In genomic region chr19:48659768-48660167, GRCh38 we compare ENCODE assay signal across 14 cellular contexts. TPM values are rescaled to one million over a fixed set of nuclear protein-coding genes. Genes with fewer than 3 reads are reported as not detected.
DNase-seq lines count a peak whose midpoint lies in the region; ATAC-seq, FAIRE-seq and TF ChIP-seq lines count a peak whose summit lies in the region.
"Had no signal": no experiment of that assay in that cellular context is flagged by ENCODE, and none has a peak within 500 bp of the region (broad histone marks: within the 10 kb centered on the region; RNA-seq: fewer than 3 reads in every experiment).

No MANE protein-coding gene starts in this region.

- POLR2A ChIA-PET in Caco-2 (lab: Charles Lee) = no interaction called here
- POLR2A ChIA-PET in CD8-positive, alpha-beta T cell (lab: Charles Lee) = no interaction called here

- no peak for TF ChIP-seq CTCF in Caco-2 (IDR thresholded peaks at IDR 0.05; ENCODE audit: insufficient read depth in 1 of 2, low read depth in 1 of 2, low read length in 1 of 2, severe bottlenecking in 1 of 2, unreplicated experiment in 1 of 2)
- no peak for TF ChIP-seq CTCF in kidney (IDR thresholded peaks at IDR 0.05; ENCODE audit: borderline replicate concordance, extremely low read depth, insufficient read depth)
- TF ChIP-seq CTCF in CD8-positive, alpha-beta T cell (IDR thresholded peaks at IDR 0.05) = no peak

- CTCF ChIA-PET in Caco-2 (lab: Charles Lee) = no interaction called here
- CTCF ChIA-PET in CD8-positive, alpha-beta T cell (lab: Charles Lee) = no interaction called here

- H3K9me3 Mint-ChIP-seq in Caco-2 (ENCODE audit: unreplicated experiment) = no peaks in the 10 kb centered on the region
- no peaks in the 10 kb centered on the region for H3K9me3 Mint-ChIP-seq in CD8-positive, alpha-beta T cell

- no peaks in the 10 kb centered on the region for H3K79me2 ChIP-seq in GM23248 (ENCODE audit: insufficient read depth)

- H3K4me1 ChIP-seq in Caco-2 (peaks cover 10% of the 10 kb centered on the region; the same call in 1 of the 2 replicates), GM23248 (ENCODE audit: insufficient read depth) (peaks cover 5% of the 10 kb centered on the region; the same call in 1 of the 2 replicates), kidney (ENCODE audit: control insufficient read depth in 1 of 2, insufficient read depth in 1 of 2, low read depth in 1 of 2, low read length in 2 of 2) (peaks cover 3% of the 10 kb centered on the region in 2 donors)
- peaks cover 11% of the 10 kb centered on the region for H3K4me1 ChIP-seq in CD8-positive, alpha-beta T cell (ENCODE audit: insufficient read depth, low read length)
- H3K4me1 ChIP-seq: BE2C had no signal

- WGBS in GM23248 (ENCODE audit: low coverage in 1 of 2, low lambda C conversion rate in 2 of 2, missing lambda C conversion rate in 2 of 2), 2 experiments = 77 to 79% methylated on average over 5 of the region's 5 CpGs

- H3K27ac ChIP-seq in GM23248 = no peak overlapping the region
- no peak overlapping the region for H3K27ac ChIP-seq in kidney (ENCODE audit: low read depth in 2 of 2, low read length in 2 of 2)
- no peak overlapping the region for H3K27ac ChIP-seq in CD8-positive, alpha-beta T cell (ENCODE audit: low read depth, low read length)
- H3K27ac ChIP-seq: ovary had no signal

- peak; percentile 65 to 67 for DNase-seq in Caco-2
- peak; percentile 43 for DNase-seq in GM23248
- peak; percentile 66 for DNase-seq in SKM-1 treated with dmso at 0.1 percent for 144 hours (lab: John Stamatoyannopoulos, UW; ENCODE audit: unreplicated experiment)
- DNase-seq in iris pigment epithelial cell (ENCODE audit: low read depth) = peak; percentile 63
- DNase-seq in HuH-7.5 (ENCODE audit: low spot score) = no peak
- no peak for DNase-seq in kidney
- DNase-seq in activated CD4-positive, CD25-positive, alpha-beta regulatory T cell (lab: John Stamatoyannopoulos, UW) = no peak
- no peak for DNase-seq in CD8-positive, alpha-beta T cell
- DNase-seq: amniotic stem cell; BE2C; effector CD8-positive, alpha-beta T cell; glutamatergic neuron; ovary had no signal

- no peak overlapping the region for H3K4me3 Mint-ChIP-seq in Caco-2 (ENCODE audit: unreplicated experiment)
- no peak overlapping the region for H3K4me3 Mint-ChIP-seq in CD8-positive, alpha-beta T cell
- H3K4me3 Mint-ChIP-seq: GM23338 had no signal

- no peaks in the 10 kb centered on the region for H3K9me2 ChIP-seq in GM23248 (ENCODE audit: insufficient read depth)

- H4K20me1 ChIP-seq in GM23248 (ENCODE audit: insufficient read depth) = no peaks in the 10 kb centered on the region

- no peak overlapping the region for H3K4me2 ChIP-seq in GM23248 (ENCODE audit: unreplicated experiment)
- H3K4me2 ChIP-seq: GM23338 had no signal

- BruUV-seq in Caco-2 (replicated peaks; lab: Mats Ljungman, UMichigan) = no TSS peak

- no peaks in the 10 kb centered on the region for H3K36me3 ChIP-seq in Caco-2 (ENCODE audit: control insufficient read depth, insufficient read depth, low read length)
- no peaks in the 10 kb centered on the region for H3K36me3 ChIP-seq in GM23248 (ENCODE audit: low read depth)
- H3K36me3 ChIP-seq in kidney (ENCODE audit: control insufficient read depth in 1 of 2, insufficient read depth in 2 of 2, low read length in 2 of 2) = no peaks in the 10 kb centered on the region
- H3K36me3 ChIP-seq in CD8-positive, alpha-beta T cell (ENCODE audit: insufficient read depth, low read length) = no peaks in the 10 kb centered on the region
- H3K36me3 ChIP-seq: BE2C, ovary had no signal

- H3F3A ChIP-seq in GM23248 (ENCODE audit: insufficient read depth) = peaks cover 18% of the 10 kb centered on the region

- no peak overlapping the region for H2AFZ ChIP-seq in GM23248
- H2AFZ ChIP-seq: GM23338 had no signal

- in situ Hi-C loops in GM23248 (cut with MboI) = no loop called here

- no peaks in the 10 kb centered on the region for H3K27me3 ChIP-seq in Caco-2 (replicated peaks; ENCODE audit: control insufficient read depth, insufficient read depth, low read length)
- no peaks in the 10 kb centered on the region for H3K27me3 ChIP-seq in GM23248 (replicated peaks; ENCODE audit: insufficient read depth)
- no peaks in the 10 kb centered on the region for H3K27me3 ChIP-seq in CD8-positive, alpha-beta T cell (ENCODE audit: insufficient read depth, low read length)
- H3K27me3 ChIP-seq: BE2C, ovary had no signal

- H3K27ac Mint-ChIP-seq in Caco-2 (ENCODE audit: unreplicated experiment) = no peak overlapping the region
- H3K27ac Mint-ChIP-seq in CD8-positive, alpha-beta T cell = no peak overlapping the region
- H3K27ac Mint-ChIP-seq: GM23338 had no signal

- no peak overlapping the region for H3K9ac ChIP-seq in GM23248
- H3K9ac ChIP-seq in kidney (ENCODE audit: low read length in 2 of 2) = no peak overlapping the region

- no peak for ATAC-seq in CD8-positive, alpha-beta T cell
- ATAC-seq: GM23338 had no signal

- H3K4me3 ChIP-seq in Caco-2 (ENCODE audit: low read depth, low read length) (no peak overlapping the region), GM23248 (no peak overlapping the region), kidney (ENCODE audit: low read length in 2 of 2) (no peak overlapping the region)
- H3K4me3 ChIP-seq in CD8-positive, alpha-beta T cell (ENCODE audit: low read depth, low read length) = no peak overlapping the region
- H3K4me3 ChIP-seq: GM23338, ovary had no signal

- H3K4me1 Mint-ChIP-seq in Caco-2 (ENCODE audit: low read depth, unreplicated experiment) = no peaks in the 10 kb centered on the region
- H3K4me1 Mint-ChIP-seq in CD8-positive, alpha-beta T cell (ENCODE audit: low read depth) = peaks cover 9% of the 10 kb centered on the region

- peaks cover 9% of the 10 kb centered on the region for H3K36me3 Mint-ChIP-seq in Caco-2 (ENCODE audit: insufficient read depth, unreplicated experiment)
- no peaks in the 10 kb centered on the region for H3K36me3 Mint-ChIP-seq in CD8-positive, alpha-beta T cell

- no peak for FAIRE-seq in kidney (lab: Jason Lieb, UNC)

- no peaks in the 10 kb centered on the region for H3K27me3 Mint-ChIP-seq in Caco-2 (ENCODE audit: insufficient read depth, unreplicated experiment)
- no peaks in the 10 kb centered on the region for H3K27me3 Mint-ChIP-seq in CD8-positive, alpha-beta T cell (ENCODE audit: low read depth)

- intact Hi-C loops in Caco-2 (cut with micrococcal nuclease; ENCODE audit: unreplicated experiment) = no loop called here
- intact Hi-C loops in kidney (cut with DNase I) = no loop called here
- intact Hi-C loops in CD8-positive, alpha-beta T cell (cut with DNase I, micrococcal nuclease) = loop anchor here in 1 of 2 experiments (2.0 kb wide), 1 partner anchor 41 kb away; the partner anchor contains the start of genes RPL18 and SPHK2

- H3K9me3 ChIP-seq in Caco-2 = no peaks in the 10 kb centered on the region
- H3K9me3 ChIP-seq in GM23248 (ENCODE audit: low read depth) = no peaks in the 10 kb centered on the region
- H3K9me3 ChIP-seq in kidney (ENCODE audit: control insufficient read depth in 1 of 2, low read length in 2 of 2) = no peaks in the 10 kb centered on the region
- H3K9me3 ChIP-seq in CD8-positive, alpha-beta T cell (ENCODE audit: low read length) = no peaks in the 10 kb centered on the region
- H3K9me3 ChIP-seq: BE2C, ovary had no signal

RNA-seq across cellular contexts. Expression of gene NTN5, which starts 13.0 kb away (rescaled TPM):
- total RNA-seq in Caco-2 (2022) (0.12 and 0.34 TPM in 2 replicates), kidney (0.85 TPM)
- total RNA-seq in GM23248 (2014; rRNA removed; shearing (Covaris generic)) = 0.32 TPM in 1 of 2 replicates, not detected in the other
- polyA plus RNA-seq in GM23248 (2016; fragmentation: Nextera tagmentation; extraction: Ambion mirVana) (not detected in 2 replicates), kidney (ENCODE audit: insufficient read depth, low read depth, low replicate concordance) (0.52 TPM)
- total RNA-seq in CD8-positive, alpha-beta T cell = 1 to 10 TPM; 2.4 to 2.7 TPM

RNA-seq across cellular contexts. Expression of gene CA11, which starts 13.8 kb away (rescaled TPM):
- total RNA-seq in Caco-2 (2022) (10.5 and 15.9 TPM in 2 replicates), kidney (11.6 TPM)
- total RNA-seq in GM23248 (2014; rRNA removed; shearing (Covaris generic)) = 1.1 and 1.6 TPM in 2 replicates
- polyA plus RNA-seq in GM23248 (2016; fragmentation: Nextera tagmentation; extraction: Ambion mirVana) (2.7 and 3.5 TPM in 2 replicates), kidney (ENCODE audit: insufficient read depth, low read depth, low replicate concordance) (42.3 TPM)
- total RNA-seq in CD8-positive, alpha-beta T cell = 10 to 100 TPM; 10.3 to 11.2 TPM

RNA-seq across cellular contexts. Expression of gene DBP, which starts 22.6 kb away (rescaled TPM):
- total RNA-seq in Caco-2 (2022) (17.4 and 17.7 TPM in 2 replicates), kidney (14.5 TPM)
- 5.9 and 6.7 TPM in 2 replicates for total RNA-seq in GM23248 (2014; rRNA removed; shearing (Covaris generic))
- polyA plus RNA-seq in GM23248 (2016; fragmentation: Nextera tagmentation; extraction: Ambion mirVana) (3.3 and 3.7 TPM in 2 replicates), kidney (ENCODE audit: insufficient read depth, low read depth, low replicate concordance) (20.4 TPM)
- total RNA-seq in CD8-positive, alpha-beta T cell = 10 to 100 TPM; 24.8 to 25.6 TPM

RNA-seq across cellular contexts. Expression of gene FUT2, which starts 36.0 kb away (rescaled TPM):
- total RNA-seq in Caco-2 (2022) (13.5 and 16.3 TPM in 2 replicates), kidney (5.8 TPM)
- total RNA-seq in GM23248 (2014; rRNA removed; shearing (Covaris generic)) = not detected in 2 replicates
- polyA plus RNA-seq in GM23248 (2016; fragmentation: Nextera tagmentation; extraction: Ambion mirVana) (0.24 and 0.25 TPM in 2 replicates), kidney (ENCODE audit: insufficient read depth, low read depth, low replicate concordance) (0.28 TPM)
- not detected for total RNA-seq in CD8-positive, alpha-beta T cell

RNA-seq across cellular contexts. Expression of gene SPHK2, which starts 40.5 kb away (rescaled TPM):
- total RNA-seq in Caco-2 (2022) (134 and 140 TPM in 2 replicates), kidney (23.3 TPM)
- 5.2 and 7.2 TPM in 2 replicates for total RNA-seq in GM23248 (2014; rRNA removed; shearing (Covaris generic))
- polyA plus RNA-seq in GM23248 (2016; fragmentation: Nextera tagmentation; extraction: Ambion mirVana) (9.9 and 11.4 TPM in 2 replicates), kidney (ENCODE audit: insufficient read depth, low read depth, low replicate concordance) (37.2 TPM)
- total RNA-seq in CD8-positive, alpha-beta T cell = 10 to 100 TPM; 15.6 to 17.6 TPM

Comparison
In these comparisons a context has a peak if more than half of its experiments do, and no peak if none do; other contexts are left out.
1. DNase-seq: peak in Caco-2 (2 of 2), GM23248 (single experiment), SKM-1 treated with dmso at 0.1 percent for 144 hours (single experiment) and iris pigment epithelial cell (single experiment); none in HuH-7.5 (single experiment), kidney (single experiment), activated CD4-positive, CD25-positive, alpha-beta regulatory T cell (0 of 4) and CD8-positive, alpha-beta T cell (0 of 7).